ENCODE assay signal across 8 cellular contexts in genomic region chr3:81760215-81760614, GRCh38. TPM values are rescaled to one million over a fixed set of nuclear protein-coding genes. Genes with fewer than 3 reads are reported as not detected.
A peak's percentile ranks its signal among the peaks of the same experiment; 100 is the strongest.
DNase-seq lines count a peak whose midpoint lies in the region; ATAC-seq and TF ChIP-seq lines count a peak whose summit lies in the region.

No MANE protein-coding gene starts in this region.

- 79% methylated on average over 3 of the region's 3 CpGs for WGBS in smooth muscle cell (ENCODE audit: low lambda C conversion rate)

- no peak for ATAC-seq in GM18520 (IDR thresholded peaks at IDR 0.05; ENCODE audit: unreplicated experiment)
- ATAC-seq in sciatic nerve: no peak
- ATAC-seq in HG02610 (IDR thresholded peaks at IDR 0.05; ENCODE audit: unreplicated experiment): no peak

- no peaks in the 10 kb centered on the region for H4K20me1 ChIP-seq in smooth muscle cell (ENCODE audit: low read depth)

- H2AFZ ChIP-seq in smooth muscle cell (ENCODE audit: low read depth): peak overlapping the region; percentile 93

- peak overlapping the region; percentile 91 for H3K4me2 ChIP-seq in smooth muscle cell

- H3K9me3 ChIP-seq in HAP-1 (no peaks in the 10 kb centered on the region), smooth muscle cell (replicated peaks; ENCODE audit: low read depth) (no peaks in the 10 kb centered on the region)

- intact Hi-C loops in sciatic nerve (cut with DNase I): no loop called here

- H3K4me3 ChIP-seq in HAP-1: peak overlapping the region; percentile 64
- H3K4me3 ChIP-seq in foreskin fibroblast (ENCODE audit: low read depth in 1 of 2, low read length in 2 of 2): peak overlapping the region; percentile 61 to 70
- H3K4me3 ChIP-seq in smooth muscle cell: peak overlapping the region; percentile 89

- peaks cover 35% of the 10 kb centered on the region for H3K79me2 ChIP-seq in smooth muscle cell (ENCODE audit: low read depth)

- H3K4me1 ChIP-seq in HAP-1 (peaks cover 16% of the 10 kb centered on the region), smooth muscle cell (ENCODE audit: low read depth) (peaks cover 7% of the 10 kb centered on the region)

- H3K27ac ChIP-seq in VCaP: peak overlapping the region; percentile 98
- peak overlapping the region; percentile 100 for H3K27ac ChIP-seq in smooth muscle cell (ENCODE audit: low read depth)

- H3K36me3 ChIP-seq in HAP-1 (replicated peaks): no peaks in the 10 kb centered on the region
- peaks cover 2% of the 10 kb centered on the region for H3K36me3 ChIP-seq in smooth muscle cell (ENCODE audit: low read depth)

- H3K9ac ChIP-seq in smooth muscle cell (ENCODE audit: low read depth): peak overlapping the region; percentile 99

- no peaks in the 10 kb centered on the region for H3K27me3 ChIP-seq in HAP-1 (ENCODE audit: low read depth)
- no peaks in the 10 kb centered on the region for H3K27me3 ChIP-seq in smooth muscle cell (ENCODE audit: low read depth)

- H3F3A ChIP-seq in smooth muscle cell (ENCODE audit: low read depth): peaks cover 6% of the 10 kb centered on the region

- in situ Hi-C loops in HAP-1 (cut with MboI; ENCODE audit: low sequenced_read_pairs): no loop called here

- DNase-seq in HAP-1 (ENCODE audit: low spot score in 2 of 2) (no peak), foreskin fibroblast (no peak), smooth muscle cell (lab: John Stamatoyannopoulos, UW; ENCODE audit: unreplicated experiment) (no peak), sciatic nerve (ENCODE audit: low spot score) (no peak), HT-29 (ENCODE audit: low spot score) (no peak)

- no peak for TF ChIP-seq CTCF in VCaP (conservative IDR thresholded peaks at IDR 0.05)
- TF ChIP-seq CTCF in foreskin fibroblast (IDR thresholded peaks at IDR 0.05; ENCODE audit: low read depth, low read length): no peak
- TF ChIP-seq CTCF in smooth muscle cell (IDR thresholded peaks at IDR 0.05; ENCODE audit: borderline replicate concordance, insufficient read depth, poor library complexity, severe bottlenecking): no peak

RNA-seq across cellular contexts. Expression of gene GBE1, which starts 1.2 kb away (rescaled TPM):
- total RNA-seq in smooth muscle cell (50.8 and 52.4 TPM in 2 replicates), sciatic nerve (40.1 TPM)
- polyA plus RNA-seq in smooth muscle cell: 23.4 and 36.2 TPM in 2 replicates
- 2.1 and 2.8 TPM in 2 replicates for total RNA-seq in HT-29 (2014; rRNA removed; shearing (Covaris generic))

Comparison
In these comparisons a context has a peak if more than half of its experiments do, and no peak if none do; other contexts are left out.
1. RNA of gene GBE1, which starts 1.2 kb away (total RNA-seq): 50.8 to 52.4 TPM in smooth muscle cell and 40.1 TPM in sciatic nerve (single experiment); 2.1 to 2.8 TPM in HT-29; every median in the first group is over 10 times any median in the second.
2. Peak in every context shown above with its lines, with median percentiles within 50 percentile points of each other: H3K4me3 ChIP-seq.